In genomic region chr5:74560245-74560644, GRCh38 we compare ENCODE assay signal across 30 cellular contexts.
"Had no signal": no experiment of that assay in that cellular context is flagged by ENCODE, and none has a peak within 500 bp of the region (broad histone marks: within the 10 kb centered on the region; RNA-seq: fewer than 3 reads in every experiment).

No MANE protein-coding gene starts in this region.

- H3K36me3 ChIP-seq: adrenal gland, breast epithelium, SJCRH30, WERI-Rb-1 had no signal

- FAIRE-seq: astrocyte had no signal

- ATAC-seq: activated CD8-positive, alpha-beta T cell treated with anti-CD3 and anti-CD28 coated beads, Interleukin-2, amount 10 ng/mL, durations not matched to agents 7 days and 5 days; activated naive CD4-positive, alpha-beta T cell treated with anti-CD3 and anti-CD28 coated beads, Interleukin-2, amount 50 U/mL, for 72 hours; body of pancreas; Panc1 had no signal

- H3K27ac ChIP-seq: adrenal gland, body of pancreas, breast epithelium, SJCRH30, SK-N-MC, WERI-Rb-1 had no signal

- H3K4me3 ChIP-seq: adrenal gland, body of pancreas, breast epithelium, SJCRH30, SK-N-MC had no signal

- H3K4me1 ChIP-seq: adrenal gland, body of pancreas, breast epithelium, SJCRH30 had no signal

- H3K27me3 ChIP-seq: adrenal gland, body of pancreas, breast epithelium, SJCRH30 had no signal

- DNase-seq: activated CD4-positive, alpha-beta T cell treated with anti-CD3 and anti-CD28 coated beads for 1 hour; activated CD4-positive, alpha-beta T cell treated with anti-CD3 and anti-CD28 coated beads, Interleukin-2, amount 10 ng/mL, durations not matched to agents 7 days and 5 days; activated CD4-positive, alpha-beta T cell treated with anti-CD3 and anti-CD28 coated beads, Interleukin-2, amount 50 U/mL, for 48 hours; activated CD4-positive, CD25-positive, alpha-beta regulatory T cell; activated CD8-positive, alpha-beta T cell treated with anti-CD3 and anti-CD28 coated beads, Interleukin-2, amount 10 ng/mL, durations not matched to agents 7 days and 5 days; activated gamma-delta T cell; activated naive CD4-positive, alpha-beta T cell treated with anti-CD3 and anti-CD28 coated beads for 36 hours; activated T-cell treated with anti-CD3 and anti-CD28 coated beads, Interleukin-2, amount 50 U/mL, for 24 hours; adrenal gland; body of pancreas; KG1; NCI-H1105; NCI-H1417 treated with DMSO at 0.1 percent for 48 hours; NCI-H187 treated with DMSO at 0.1 percent for 48 hours; NCI-H2081; NCI-H2171 treated with DMSO at 0.1 percent for 48 hours; NCI-H2227 treated with DMSO at 0.1 percent for 48 hours; NCI-H446; NCI-H510A treated with DMSO at 0.1 percent for 48 hours; NCI-H526 treated with DMSO at 0.1 percent for 48 hours; NCI-H774; SHP77; SJCRH30; T1000; WERI-Rb-1 had no signal

- H3K9me3 ChIP-seq: adrenal gland, body of pancreas, breast epithelium, SJCRH30 had no signal
